Comparison of ENCODE assay signal across 8 cellular contexts in genomic region chr22:31290494-31291402, GRCh38. TPM values are rescaled to one million over a fixed set of nuclear protein-coding genes. Genes with fewer than 3 reads are reported as not detected.
DNase-seq lines count a peak whose midpoint lies in the region; ATAC-seq and TF ChIP-seq lines count a peak whose summit lies in the region.

No MANE protein-coding gene starts in this region.

- ATAC-seq in SK-N-SH treated with all-trans-retinoic acid at 6 μM for 48 hours = peak; percentile 91

- H3K27ac Mint-ChIP-seq in activated naive CD8-positive, alpha-beta T cell = peak overlapping the region; percentile 99
- peak overlapping the region; percentile 94 for H3K27ac Mint-ChIP-seq in glutamatergic neuron (ENCODE audit: unreplicated experiment)

- CTCF ChIA-PET in GM10248 (lab: Yijun Ruan, JAX) = interaction anchor here (0.6 to 7.3 kb wide), 7 partner anchors 13 to 208 kb away, joined by 3 to 66 read pairs (median 7); no protein-coding TSS in a partner anchor

- TF ChIP-seq CTCF in GM10248 (IDR thresholded peaks at IDR 0.05; ENCODE audit: control extremely low read depth, extremely low read depth, low read depth, missing control alignments) (no peak), HFF-Myc (IDR thresholded peaks at IDR 0.05; ENCODE audit: low read depth, low read length, missing control alignments) (no peak), glutamatergic neuron (IDR thresholded peaks at IDR 0.05; ENCODE audit: partially characterized antibody, unreplicated experiment) (no peak), ovary (IDR thresholded peaks at IDR 0.05) (no peak), thyroid gland (IDR thresholded peaks at IDR 0.05) (no peak)

- peak; percentile 89 for TF ChIP-seq POLR2A in ovary (IDR thresholded peaks at IDR 0.05)
- peak; percentile 79 to 99 for TF ChIP-seq POLR2A in thyroid gland (IDR thresholded peaks at IDR 0.05)

- H3K27me3 ChIP-seq in ovary = no peaks in the 10 kb centered on the region
- H3K27me3 ChIP-seq in thyroid gland = no peaks in the 10 kb centered on the region

- H3K27me3 Mint-ChIP-seq in activated naive CD8-positive, alpha-beta T cell = no peaks in the 10 kb centered on the region
- H3K27me3 Mint-ChIP-seq in glutamatergic neuron (ENCODE audit: unreplicated experiment) = no peaks in the 10 kb centered on the region

- WGBS in ovary, 3 donors = 0 to 1% (median 1%) methylated on average over 46 to 91 of the region's 91 CpGs
- 1 to 2% methylated on average over 19 to 32 of the region's 91 CpGs for WGBS in thyroid gland, 2 donors

- intact Hi-C loops in ovary (cut with DNase I) (no loop called here), thyroid gland (cut with DNase I) (no loop called here)

- H3K9me3 ChIP-seq in ovary (no peaks in the 10 kb centered on the region), thyroid gland (no peaks in the 10 kb centered on the region)

- H3K9me3 Mint-ChIP-seq in activated naive CD8-positive, alpha-beta T cell (ENCODE audit: low read depth) = no peaks in the 10 kb centered on the region
- peaks cover 14% of the 10 kb centered on the region for H3K9me3 Mint-ChIP-seq in glutamatergic neuron (ENCODE audit: unreplicated experiment)

- peak overlapping the region; percentile 50 for H3K4me3 ChIP-seq in HFF-Myc (replicated peaks; ENCODE audit: low read depth, low read length)
- H3K4me3 ChIP-seq in ovary = peak overlapping the region; percentile 51
- peak overlapping the region; percentile 22 to 52 (median 25) for H3K4me3 ChIP-seq in thyroid gland (replicated peaks in 1 of 3)

- peak; percentile 96 for DNase-seq in GM10248 (ENCODE audit: extremely low spot score)
- DNase-seq in HFF-Myc (ENCODE audit: extremely low read depth, low read depth) = no peak
- DNase-seq in NAMALWA (ENCODE audit: low spot score) = peak; percentile 95
- DNase-seq in glutamatergic neuron = peak; percentile 95
- DNase-seq in ovary = peak; percentile 91 to 95 (median 92)
- DNase-seq in thyroid gland = peak; percentile 98 to 99

- H3K36me3 Mint-ChIP-seq in activated naive CD8-positive, alpha-beta T cell = peaks cover 7% of the 10 kb centered on the region
- no peaks in the 10 kb centered on the region for H3K36me3 Mint-ChIP-seq in glutamatergic neuron (ENCODE audit: unreplicated experiment)

- H3K36me3 ChIP-seq in ovary (no peaks in the 10 kb centered on the region), thyroid gland (peaks cover under 1 to 27% of the 10 kb centered on the region in 2 donors)

- peaks cover 70% of the 10 kb centered on the region for H3K4me1 Mint-ChIP-seq in activated naive CD8-positive, alpha-beta T cell (ENCODE audit: low read depth)
- peaks cover 14% of the 10 kb centered on the region for H3K4me1 Mint-ChIP-seq in glutamatergic neuron (ENCODE audit: low read depth, unreplicated experiment)

- peak overlapping the region; percentile 97 for H3K4me3 Mint-ChIP-seq in activated naive CD8-positive, alpha-beta T cell
- peak overlapping the region; percentile 89 for H3K4me3 Mint-ChIP-seq in glutamatergic neuron (ENCODE audit: unreplicated experiment)

- H3K4me1 ChIP-seq in ovary (ENCODE audit: insufficient read depth) = peaks cover 5% of the 10 kb centered on the region
- H3K4me1 ChIP-seq in thyroid gland = peaks cover 46 to 53% of the 10 kb centered on the region in 2 donors

- no peak for TF ChIP-seq EP300 in ovary (IDR thresholded peaks at IDR 0.05)

- POLR2A ChIA-PET in GM10248 (lab: Yijun Ruan, JAX) = interaction anchor here (0.8 to 1.4 kb wide), 3 partner anchors 10 to 183 kb away, joined by 3 read pairs; partner anchors contain the start of gene SELENOM

- H3K27ac ChIP-seq in ovary (peak overlapping the region; percentile 76 to 91), thyroid gland (peak overlapping the region; percentile 95 to 99 (median 97))

TF ChIP-seq in SK-N-SH treated with all-trans-retinoic acid at 6 μM for 48 hours, 23 proteins besides CTCF, POLR2A, EP300 and RAD21:
- TF ChIP-seq ZNF70 (CRISPR knock-in tag; IDR thresholded peaks at IDR 0.05) (no peak), TCF4 (CRISPR knock-in tag; IDR thresholded peaks at IDR 0.05; ENCODE audit: borderline replicate concordance) (no peak), GLIS3 (CRISPR knock-in tag; IDR thresholded peaks at IDR 0.05) (no peak), CSDC2 (CRISPR knock-in tag; IDR thresholded peaks at IDR 0.05) (0 out of 2 replicates have a peak, but pooled peaks have one; percentile 30), ZC3H10 (CRISPR knock-in tag; IDR thresholded peaks at IDR 0.05) (no peak), ARNTL (CRISPR knock-in tag; IDR thresholded peaks at IDR 0.05; ENCODE audit: borderline replicate concordance, low read depth) (peak; percentile 94)

RNA-seq across cellular contexts. Expression of gene PIK3IP1, which starts 1.5 kb away (rescaled TPM):
- 38.8 TPM for total RNA-seq in glutamatergic neuron (ENCODE audit: unreplicated experiment)
- total RNA-seq in ovary = 10 to 100 TPM; 10.8 to 34.2 (median 18.7) TPM
- polyA plus RNA-seq in ovary = 10 to 100 TPM; 26.5 to 48.9 TPM
- 10 to 100 TPM; 39.8 to 88.4 (median 48.1) TPM for total RNA-seq in thyroid gland

RNA-seq across cellular contexts. Expression of gene PATZ1, which starts 55.4 kb away (rescaled TPM):
- total RNA-seq in glutamatergic neuron (ENCODE audit: unreplicated experiment) = 98.9 TPM
- 10 to 100 TPM; 26.3 to 44.5 (median 39.3) TPM for total RNA-seq in ovary
- polyA plus RNA-seq in ovary = 10 to 100 TPM; 26.8 to 29.7 TPM
- total RNA-seq in thyroid gland = 10 to 100 TPM; 33.6 to 54.7 (median 46.1) TPM
